ENCODE assay signal across 8 cellular contexts in the genomic region with DNA sequence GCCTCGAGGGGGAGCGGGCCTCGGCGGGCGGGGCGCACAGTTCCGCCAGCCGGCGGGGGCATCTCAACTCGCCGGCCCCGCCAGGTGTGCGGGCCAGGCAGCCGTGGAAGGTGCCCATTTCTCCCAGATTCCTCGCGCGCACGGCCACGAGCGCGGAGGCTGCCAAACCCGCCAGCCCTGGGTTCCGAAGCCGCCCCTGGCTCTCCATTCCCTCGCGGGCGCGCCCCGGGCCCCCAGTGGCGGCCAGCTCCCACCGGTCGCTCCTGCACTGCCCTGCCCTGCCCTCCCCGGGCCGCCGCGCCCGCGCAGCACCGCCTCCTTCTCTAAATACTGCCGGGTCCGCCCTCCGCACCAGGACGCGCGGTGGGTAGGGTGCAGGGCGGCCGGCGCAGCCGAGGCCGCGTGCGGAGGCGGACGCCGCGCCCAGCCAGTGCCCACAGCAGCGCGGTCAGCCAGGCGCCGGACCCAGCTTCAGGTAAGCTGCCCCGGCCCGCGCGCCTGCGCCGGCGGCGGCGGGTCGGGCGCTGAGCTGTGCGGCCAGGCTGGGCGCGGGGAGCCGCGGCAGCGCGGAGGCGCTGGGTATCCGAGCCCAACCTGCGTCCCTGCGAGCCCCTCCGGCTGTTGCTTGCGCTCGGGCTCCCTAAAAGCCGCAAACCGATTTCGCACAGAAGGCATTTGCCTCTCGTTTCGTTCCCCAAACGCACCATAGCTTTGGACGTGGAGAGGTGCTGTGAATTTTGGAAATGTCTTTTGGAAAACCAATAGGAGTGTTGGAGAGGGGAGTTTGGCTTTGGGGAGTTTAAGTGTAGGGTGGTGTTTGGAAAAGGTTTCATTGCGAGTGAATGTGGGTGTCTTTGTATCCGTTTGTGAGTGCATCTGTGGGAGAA. TPM values are rescaled to one million over a fixed set of nuclear protein-coding genes. Genes with fewer than 3 reads are reported as not detected.
DNase-seq lines count a peak whose midpoint lies in the region; ATAC-seq and TF ChIP-seq lines count a peak whose summit lies in the region.

TSS of gene TMEM171 (plus strand) at position 354 of the 887 bp plus-strand sequence. CDS start 2,799 bp downstream, outside the sequence.

- H3K9ac ChIP-seq in NT2/D1 (ENCODE audit: insufficient read length, low read depth), result peak within 1 kb of the TSS; percentile 69
- peak within 1 kb of the TSS; percentile 31 for H3K9ac ChIP-seq in endocrine pancreas (ENCODE audit: control insufficient read depth, insufficient read depth, low read length)

- peaks cover 61% of the 10 kb centered on the region for H3K27me3 Mint-ChIP-seq in activated T-helper 1 cell treated with anti-CD3 and anti-CD28 coated beads, Interleukin-12 subunit alpha, Interleukin-12 subunit beta, Interleukin-2, Interleukin-4 antibody, amounts not matched to agents 30 ng/mL and 10 ng/mL and 1 ng/mL, durations not matched to agents 14 hours and 24 hours and 36 hours (ENCODE audit: insufficient read depth)

- TF ChIP-seq EP300 in transverse colon (IDR thresholded peaks at IDR 0.05; ENCODE audit: low read depth), result no peak

- H3K27ac ChIP-seq in mesodermal cell (ENCODE audit: low read depth, low read length, severe bottlenecking) (no peak within 1 kb of the TSS), transverse colon (peak within 1 kb of the TSS; percentile 84 to 94 (median 89))

- H3K4me3 ChIP-seq in NT2/D1 (ENCODE audit: insufficient read length, low read depth) (peak within 1 kb of the TSS; percentile 49), endocrine pancreas (ENCODE audit: control insufficient read depth, insufficient read depth, low read length) (peak within 1 kb of the TSS; percentile 67), mesodermal cell (ENCODE audit: extremely low read depth, insufficient read depth, low read length, poor library complexity, severe bottlenecking) (peak within 1 kb of the TSS; percentile 37), transverse colon (peak within 1 kb of the TSS; percentile 39 to 63 (median 53))

- intact Hi-C loops in transverse colon (cut with DNase I; ENCODE audit: low total_unique reads), result no loop called here
- intact Hi-C loops in activated T-helper 1 cell treated with anti-CD3 and anti-CD28 coated beads, Interleukin-12 subunit alpha, Interleukin-12 subunit beta, Interleukin-2, Interleukin-4 antibody, amounts not matched to agents 30 ng/mL and 10 ng/mL and 1 ng/mL, durations not matched to agents 14 hours and 24 hours and 36 hours (cut with micrococcal nuclease), result loop anchor here (5.0 kb wide), 1 partner anchor 182 kb away; no protein-coding TSS in a partner anchor

- H3K4me3 Mint-ChIP-seq in activated T-helper 1 cell treated with anti-CD3 and anti-CD28 coated beads, Interleukin-12 subunit alpha, Interleukin-12 subunit beta, Interleukin-2, Interleukin-4 antibody, amounts not matched to agents 30 ng/mL and 10 ng/mL and 1 ng/mL, durations not matched to agents 14 hours and 24 hours and 36 hours, result no peak within 1 kb of the TSS

- H3K27me3 ChIP-seq in NT2/D1 (ENCODE audit: insufficient read depth, insufficient read length), result peaks cover 39% of the 10 kb centered on the region
- H3K27me3 ChIP-seq in endocrine pancreas (ENCODE audit: control insufficient read depth, insufficient read depth, low read length), result no peaks in the 10 kb centered on the region
- peaks cover 18% of the 10 kb centered on the region for H3K27me3 ChIP-seq in transverse colon

- H3K4me1 ChIP-seq in NT2/D1 (ENCODE audit: insufficient read depth, insufficient read length) (peaks cover 2% of the 10 kb centered on the region), endocrine pancreas (ENCODE audit: control insufficient read depth, insufficient read depth, low read length) (no peaks in the 10 kb centered on the region), mesodermal cell (ENCODE audit: control insufficient read depth, insufficient read depth, low read length, poor library complexity, severe bottlenecking) (peaks cover 14% of the 10 kb centered on the region), transverse colon (peaks cover 0 to 61% (median 43%) of the 10 kb centered on the region in 4 donors)

- DNase-seq in D341Med (ENCODE audit: low spot score) (peak; percentile 75), NT2/D1 (ENCODE audit: low read depth, low spot score) (no peak), transverse colon (peak; percentile 86), GM13976 (ENCODE audit: low spot score) (no peak)
- DNase-seq in activated T-helper 1 cell treated with anti-CD3 and anti-CD28 coated beads, Interleukin-12 subunit alpha, Interleukin-12 subunit beta, Interleukin-2, Interleukin-4 antibody, amounts not matched to agents 30 ng/mL and 10 ng/mL and 1 ng/mL, durations not matched to agents 14 hours and 24 hours and 36 hours (ENCODE audit: low spot score), result no peak

- no peak for ATAC-seq in HG03469 (IDR thresholded peaks at IDR 0.05; ENCODE audit: unreplicated experiment)

- no peaks in the 10 kb centered on the region for H3K9me3 Mint-ChIP-seq in activated T-helper 1 cell treated with anti-CD3 and anti-CD28 coated beads, Interleukin-12 subunit alpha, Interleukin-12 subunit beta, Interleukin-2, Interleukin-4 antibody, amounts not matched to agents 30 ng/mL and 10 ng/mL and 1 ng/mL, durations not matched to agents 14 hours and 24 hours and 36 hours

- no peaks in the 10 kb centered on the region for H3K36me3 Mint-ChIP-seq in activated T-helper 1 cell treated with anti-CD3 and anti-CD28 coated beads, Interleukin-12 subunit alpha, Interleukin-12 subunit beta, Interleukin-2, Interleukin-4 antibody, amounts not matched to agents 30 ng/mL and 10 ng/mL and 1 ng/mL, durations not matched to agents 14 hours and 24 hours and 36 hours (ENCODE audit: low read depth)

- in situ Hi-C loops in transverse colon (cut with MboI; ENCODE audit: low pct_ligation_motif_present in 1 of 4, low pct_unique_long_range_greater_than_20kb in 1 of 4, low sequenced_read_pairs in 3 of 4), result no loop called here
- in situ Hi-C loops in GM13976 (cut with MboI; ENCODE audit: low sequenced_read_pairs, unreplicated experiment), result no loop called here

- H3K4me1 Mint-ChIP-seq in activated T-helper 1 cell treated with anti-CD3 and anti-CD28 coated beads, Interleukin-12 subunit alpha, Interleukin-12 subunit beta, Interleukin-2, Interleukin-4 antibody, amounts not matched to agents 30 ng/mL and 10 ng/mL and 1 ng/mL, durations not matched to agents 14 hours and 24 hours and 36 hours (ENCODE audit: low read depth), result no peaks in the 10 kb centered on the region

- H3K36me3 ChIP-seq in NT2/D1 (ENCODE audit: insufficient read depth, insufficient read length, low read length) (peaks cover 6% of the 10 kb centered on the region), endocrine pancreas (ENCODE audit: control insufficient read depth, insufficient read depth, low read length) (no peaks in the 10 kb centered on the region), mesodermal cell (ENCODE audit: control insufficient read depth, insufficient read depth, low read length) (no peaks in the 10 kb centered on the region), transverse colon (no peaks in the 10 kb centered on the region)

- TF ChIP-seq POLR2A in transverse colon (IDR thresholded peaks at IDR 0.05), result peak; percentile 76

- WGBS in mesodermal cell (ENCODE audit: insufficient coverage in 2 of 2), 2 experiments, result 2 to 3% methylated on average over 63 to 87 of the region's 94 CpGs
- WGBS in transverse colon (ENCODE audit: low coverage in 1 of 2), 2 donors, result 2% methylated on average over 55 of the region's 94 CpGs; no CpG with 5 or more reads in 1 of the 2 donors

- TF ChIP-seq CTCF in transverse colon (IDR thresholded peaks at IDR 0.05) (no peak), GM13976 (IDR thresholded peaks at IDR 0.05; ENCODE audit: borderline replicate concordance, control extremely low read depth, extremely low read depth, insufficient read depth, missing control alignments) (no peak)

- H3K9me3 ChIP-seq in NT2/D1 (ENCODE audit: insufficient read depth, low read length) (no peaks in the 10 kb centered on the region), endocrine pancreas (ENCODE audit: control insufficient read depth, low read length) (no peaks in the 10 kb centered on the region), mesodermal cell (ENCODE audit: control insufficient read depth, low read length) (peaks cover 4% of the 10 kb centered on the region), transverse colon (no peaks in the 10 kb centered on the region)

- H3K27ac Mint-ChIP-seq in activated T-helper 1 cell treated with anti-CD3 and anti-CD28 coated beads, Interleukin-12 subunit alpha, Interleukin-12 subunit beta, Interleukin-2, Interleukin-4 antibody, amounts not matched to agents 30 ng/mL and 10 ng/mL and 1 ng/mL, durations not matched to agents 14 hours and 24 hours and 36 hours, result no peak within 1 kb of the TSS

RNA-seq across cellular contexts. Expression of gene TMEM171, which starts in this region (rescaled TPM):
- 0.55 TPM for polyA plus RNA-seq in mesodermal cell (2013, experiment 1 of 2)
- 0.86 TPM for polyA plus RNA-seq in mesodermal cell (2013, experiment 2 of 2)
- 100 to 1,000 TPM in 2 of 4 donors, 10 to 100 TPM in 2; 32.8 to 179 (median 114) TPM for total RNA-seq in transverse colon
- total RNA-seq in activated T-helper 1 cell treated with anti-CD3 and anti-CD28 coated beads, Interleukin-12 subunit alpha, Interleukin-12 subunit beta, Interleukin-2, Interleukin-4 antibody, amounts not matched to agents 30 ng/mL and 10 ng/mL and 1 ng/mL, durations not matched to agents 14 hours and 24 hours and 36 hours, result not detected in 2 replicates

Comparison
In these comparisons a context has a peak if more than half of its experiments do, and no peak if none do; other contexts are left out.
1. RNA of gene TMEM171 (total RNA-seq): 32.8 to 179 TPM in transverse colon; not detected in activated T-helper 1 cell treated with anti-CD3 and anti-CD28 coated beads, Interleukin-12 subunit alpha, Interleukin-12 subunit beta, Interleukin-2, Interleukin-4 antibody, amounts not matched to agents 30 ng/mL and 10 ng/mL and 1 ng/mL, durations not matched to agents 14 hours and 24 hours and 36 hours; every median in the first group is over 10 times any median in the second.
2. DNase-seq: peak in D341Med (single experiment) and transverse colon (single experiment); none in NT2/D1 (single experiment), activated T-helper 1 cell treated with anti-CD3 and anti-CD28 coated beads, Interleukin-12 subunit alpha, Interleukin-12 subunit beta, Interleukin-2, Interleukin-4 antibody, amounts not matched to agents 30 ng/mL and 10 ng/mL and 1 ng/mL, durations not matched to agents 14 hours and 24 hours and 36 hours (single experiment) and GM13976 (single experiment).
3. Peak in every context shown above with its lines, with median percentiles within 50 percentile points of each other: H3K4me3 ChIP-seq.